18 cellular contexts compared by ENCODE assay signal in the genomic region with DNA sequence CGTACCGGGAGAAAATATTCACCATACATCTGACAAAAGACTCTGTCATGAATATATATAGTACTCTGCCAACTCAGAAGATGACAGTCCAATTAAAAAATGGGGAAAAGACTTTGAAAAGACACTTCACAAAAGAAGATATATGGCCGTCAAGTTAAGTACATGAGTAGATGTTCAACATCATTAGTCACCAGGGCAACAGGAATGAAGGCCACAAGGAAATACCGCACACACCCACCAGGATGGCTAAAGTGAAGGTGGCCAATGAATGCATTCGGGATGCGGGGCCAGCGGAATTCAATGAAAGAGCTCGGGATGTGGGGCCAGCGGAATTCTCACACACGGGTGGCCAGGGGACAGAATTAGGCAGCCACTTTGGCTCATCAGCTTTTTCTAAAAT.
DNase-seq lines count a peak whose midpoint lies in the region; ATAC-seq and TF ChIP-seq lines count a peak whose summit lies in the region.
"Had no signal": no experiment of that assay in that cellular context is flagged by ENCODE, and none has a peak within 500 bp of the region (broad histone marks: within the 10 kb centered on the region; RNA-seq: fewer than 3 reads in every experiment).

No MANE protein-coding gene starts in this region.

- DNase-seq in DMS153 treated with DMSO at 0.1 percent for 48 hours (lab: John Stamatoyannopoulos, UW; ENCODE audit: unreplicated experiment) (peak; percentile 89), NCI-H1417 treated with DMSO at 0.1 percent for 48 hours (lab: John Stamatoyannopoulos, UW) (peak; percentile 35), kidney tubule cell (ENCODE audit: low spot score) (peak; percentile 26), 8988T (no peak), brain microvascular endothelial cell (no peak)
- DNase-seq in effector CD4-positive, alpha-beta T cell = no peak
- DNase-seq: activated CD8-positive, alpha-beta memory T cell treated with anti-CD3 and anti-CD28 coated beads, Interleukin-2, amount 50 U/mL, for 4 hours; AML-193; caudate nucleus; glutamatergic neuron; NCI-H146; NCI-H82; T-helper 2 cell; upper lobe of left lung had no signal

- H3K27me3 ChIP-seq in brain microvascular endothelial cell (replicated peaks) = no peaks in the 10 kb centered on the region
- H3K27me3 ChIP-seq: upper lobe of left lung had no signal

- in situ Hi-C loops in brain microvascular endothelial cell (cut with HindIII; ENCODE audit: low pct_ligation_motif_present, low sequenced_read_pairs) = no loop called here

- no peaks in the 10 kb centered on the region for H3K36me3 ChIP-seq in brain microvascular endothelial cell (replicated peaks)

- H3K4me3 ChIP-seq in brain microvascular endothelial cell (ENCODE audit: low read depth, low read length) = no peak overlapping the region
- H3K4me3 ChIP-seq: upper lobe of left lung had no signal

- no peak overlapping the region for H3K27ac ChIP-seq in brain microvascular endothelial cell
- H3K27ac ChIP-seq: upper lobe of left lung had no signal

- peak; percentile 70 for ATAC-seq in SK-N-SH treated with all-trans-retinoic acid at 6 μM for 48 hours
- no peak for ATAC-seq in HG03039 (IDR thresholded peaks at IDR 0.05; ENCODE audit: unreplicated experiment)
- ATAC-seq: HepG2; stimulated activated effector memory CD8-positive, alpha-beta T cell treated with anti-CD3 and anti-CD28 coated beads, Interleukin-12 subunit alpha, Interleukin-12 subunit beta, amount 100 ng/mL, for 72 hours had no signal

- no peak for TF ChIP-seq CTCF in brain microvascular endothelial cell (IDR thresholded peaks at IDR 0.05; ENCODE audit: low read depth, low read length, missing control alignments)

TF ChIP-seq in SK-N-SH treated with all-trans-retinoic acid at 6 μM for 48 hours, 23 proteins besides CTCF, POLR2A, EP300 and RAD21:
- no peak for TF ChIP-seq GLIS3 (CRISPR knock-in tag; IDR thresholded peaks at IDR 0.05)
- TF ChIP-seq ARNTL (CRISPR knock-in tag; IDR thresholded peaks at IDR 0.05; ENCODE audit: borderline replicate concordance, low read depth) = no peak
- TF ChIP-seq ZNF8 (CRISPR knock-in tag; IDR thresholded peaks at IDR 0.05) = no peak
- 0 out of 2 replicates have a peak, but pooled peaks have one; percentile 8 for TF ChIP-seq ISL1 (CRISPR knock-in tag; IDR thresholded peaks at IDR 0.05)

Comparison
In these comparisons a context has a peak if more than half of its experiments do, and no peak if none do; other contexts are left out.
1. DNase-seq: peak in DMS153 treated with DMSO at 0.1 percent for 48 hours (single experiment), NCI-H1417 treated with DMSO at 0.1 percent for 48 hours (single experiment) and kidney tubule cell (single experiment); none in 8988T (single experiment), effector CD4-positive, alpha-beta T cell (single experiment) and brain microvascular endothelial cell (single experiment).